1 cellular context compared by ENCODE assay signal in genomic region chr11:69401715-69402114, GRCh38.
TF ChIP-seq lines count a peak whose summit lies in the region.

No MANE protein-coding gene starts in this region.

TF ChIP-seq in K562, 482 proteins besides CTCF, POLR2A, EP300 and RAD21 (continued from another document and continues in another):
- no peak for TF ChIP-seq ELK3 (CRISPR knock-in tag; IDR thresholded peaks at IDR 0.05)
- TF ChIP-seq THRB (CRISPR knock-in tag; conservative IDR thresholded peaks at IDR 0.05) = 0 out of 2 replicates have a peak, but pooled peaks have one; percentile 35
- peak; percentile 94; the same call in 1 of the 2 replicates for TF ChIP-seq RNF2 (IDR thresholded peaks at IDR 0.05)
- no peak for TF ChIP-seq NCOA6 (IDR thresholded peaks at IDR 0.05)
- peak; percentile 94 for TF ChIP-seq SMARCA4 (IDR thresholded peaks at IDR 0.05)
- no peak for TF ChIP-seq KLF16 (IDR thresholded peaks at IDR 0.05)
- no peak for TF ChIP-seq NFXL1 (CRISPR knock-in tag; IDR thresholded peaks at IDR 0.05)
- TF ChIP-seq ZNF12 (CRISPR knock-in tag; IDR thresholded peaks at IDR 0.05) = no peak
- TF ChIP-seq BRD9 (IDR thresholded peaks at IDR 0.05; ENCODE audit: low read depth, partially characterized antibody) = peak; percentile 75
- no peak for TF ChIP-seq MIER1 (IDR thresholded peaks at IDR 0.05; ENCODE audit: low read depth)
- peak; percentile 32; the same call in 1 of the 2 replicates for TF ChIP-seq BCL6 (CRISPR knock-in tag; IDR thresholded peaks at IDR 0.05)
- peak; percentile 95 for TF ChIP-seq SMARCE1 (IDR thresholded peaks at IDR 0.05)
- no peak for TF ChIP-seq STAT6 (CRISPR knock-in tag; IDR thresholded peaks at IDR 0.05)
- no peak for TF ChIP-seq STAG1 (CRISPR knock-in tag; IDR thresholded peaks at IDR 0.05; ENCODE audit: borderline replicate concordance)
- peak; percentile 75 for TF ChIP-seq MEIS2 (IDR thresholded peaks at IDR 0.05; ENCODE audit: partially characterized antibody)
- TF ChIP-seq CREB3 (tag; conservative IDR thresholded peaks at IDR 0.05; ENCODE audit: low read depth) = 0 out of 2 replicates have a peak, but pooled peaks have one; percentile 23
- TF ChIP-seq ETV6 (IDR thresholded peaks at IDR 0.05; ENCODE audit: borderline replicate concordance in 1 of 2, low read depth in 2 of 2, low read length in 1 of 2) = peak in 1 of 2 experiments; percentile 59; a peak in 2 of 4 replicates
- no peak for TF ChIP-seq ETV6 (CRISPR knock-in tag; IDR thresholded peaks at IDR 0.05; ENCODE audit: borderline replicate concordance)
- TF ChIP-seq CBX5 (IDR thresholded peaks at IDR 0.05; ENCODE audit: borderline replicate concordance, low read depth) = no peak
- no peak for TF ChIP-seq CLOCK (CRISPR knock-in tag; IDR thresholded peaks at IDR 0.05; ENCODE audit: borderline replicate concordance)
- peak; percentile 70 for TF ChIP-seq TAL1 (IDR thresholded peaks at IDR 0.05)
- no peak for TF ChIP-seq MCM3 (IDR thresholded peaks at IDR 0.05)
- TF ChIP-seq ATF1 (CRISPR knock-in tag; IDR thresholded peaks at IDR 0.05) = no peak
- TF ChIP-seq ATF1 (tag; IDR thresholded peaks at IDR 0.05) = peak; percentile 28
- peak in 1 of 2 experiments; percentile 37; a peak in 2 of 4 replicates for TF ChIP-seq FOXA3 (CRISPR knock-in tag; conservative IDR thresholded peaks at IDR 0.05 in 1 of 2, IDR thresholded peaks at IDR 0.05 in 1 of 2)
- TF ChIP-seq CHD4 (IDR thresholded peaks at IDR 0.05; ENCODE audit: insufficient read depth, insufficient replicate concordance, low read depth, low read length, poor library complexity, severe bottlenecking) = peak; percentile 49
- TF ChIP-seq JUND (IDR thresholded peaks at IDR 0.05; ENCODE audit: borderline replicate concordance, low read depth, low read length) = peak; percentile 68
- TF ChIP-seq JUND (tag; IDR thresholded peaks at IDR 0.05; ENCODE audit: borderline replicate concordance, low read depth, low read length) = peak; percentile 63; the same call in 1 of the 3 replicates
- no peak for TF ChIP-seq FIP1L1 (IDR thresholded peaks at IDR 0.05; ENCODE audit: low read depth, low read length, poor library complexity, severe bottlenecking)
- no peak for TF ChIP-seq PPARD (CRISPR knock-in tag; IDR thresholded peaks at IDR 0.05)
- no peak for TF ChIP-seq POLR3A (IDR thresholded peaks at IDR 0.05; ENCODE audit: borderline replicate concordance, extremely low read depth, insufficient read depth, insufficient read length)
- no peak for TF ChIP-seq TSHZ1 (CRISPR knock-in tag; IDR thresholded peaks at IDR 0.05)
- peak in 1 of 2 experiments; percentile 83; a peak in 2 of 4 replicates for TF ChIP-seq HDAC1 (IDR thresholded peaks at IDR 0.05)
- TF ChIP-seq REST (CRISPR knock-in tag; IDR thresholded peaks at IDR 0.05; ENCODE audit: low read depth) = no peak
- no peak for TF ChIP-seq PHB2 (IDR thresholded peaks at IDR 0.05; ENCODE audit: low read depth)
- TF ChIP-seq LCOR (CRISPR knock-in tag; IDR thresholded peaks at IDR 0.05) = peak; percentile 100
- TF ChIP-seq HMGN3 (IDR thresholded peaks at IDR 0.05; ENCODE audit: borderline replicate concordance, extremely low read depth, insufficient read length, low read depth, low read length) = no peak
- TF ChIP-seq HOXB6 (CRISPR knock-in tag; IDR thresholded peaks at IDR 0.05; ENCODE audit: borderline replicate concordance) = no peak
- TF ChIP-seq SOX6 (IDR thresholded peaks at IDR 0.05) = peak; percentile 75
- no peak for TF ChIP-seq SAP30 (IDR thresholded peaks at IDR 0.05; ENCODE audit: borderline replicate concordance, insufficient read depth, low read depth, low read length, poor library complexity, severe bottlenecking)
- no peak for TF ChIP-seq MXD1 (CRISPR knock-in tag; IDR thresholded peaks at IDR 0.05; ENCODE audit: borderline replicate concordance, poor library complexity, severe bottlenecking)
- TF ChIP-seq CHCHD3 (CRISPR knock-in tag; IDR thresholded peaks at IDR 0.05) = no peak
- no peak for TF ChIP-seq ZBTB8A (IDR thresholded peaks at IDR 0.05; ENCODE audit: partially characterized antibody)
- TF ChIP-seq ZNF277 (CRISPR knock-in tag; IDR thresholded peaks at IDR 0.05; ENCODE audit: borderline replicate concordance) = no peak
- no peak for TF ChIP-seq NRF1 (conservative IDR thresholded peaks at IDR 0.05 in 1 of 2, IDR thresholded peaks at IDR 0.05 in 1 of 2)
- TF ChIP-seq CSDE1 (IDR thresholded peaks at IDR 0.05) = no peak
- TF ChIP-seq ARHGAP35 (IDR thresholded peaks at IDR 0.05; ENCODE audit: partially characterized antibody) = no peak
